Comparison of ENCODE assay signal across 1 cellular context in genomic region chr11:114077482-114078305, GRCh38.
TF ChIP-seq lines count a peak whose summit lies in the region.

No MANE protein-coding gene starts in this region.

TF ChIP-seq in SK-N-SH, 30 proteins besides CTCF, POLR2A, EP300 and RAD21 (continued from another document):
- TF ChIP-seq FOSL2 (IDR thresholded peaks at IDR 0.05; ENCODE audit: borderline replicate concordance, low read depth) (no peak), GABPA (IDR thresholded peaks at IDR 0.05; ENCODE audit: low read depth) (no peak), NRF1 (IDR thresholded peaks at IDR 0.05; ENCODE audit: low read depth, low read length) (no peak), SIN3A (IDR thresholded peaks at IDR 0.05; ENCODE audit: borderline replicate concordance, low read depth, low read length) (no peak), CHD2 (IDR thresholded peaks at IDR 0.05; ENCODE audit: low read length, partially characterized antibody) (no peak), GATA2 (CRISPR knock-in tag; IDR thresholded peaks at IDR 0.05) (no peak), PBX3 (IDR thresholded peaks at IDR 0.05) (no peak), FOXM1 (IDR thresholded peaks at IDR 0.05; ENCODE audit: low read depth) (no peak), ZBTB33 (IDR thresholded peaks at IDR 0.05; ENCODE audit: borderline replicate concordance, low read depth) (no peak), TEAD4 (IDR thresholded peaks at IDR 0.05; ENCODE audit: borderline replicate concordance, insufficient read depth) (no peak)
